In genomic region chr12:47828008-47828966, GRCh38 we compare ENCODE assay signal across 10 cellular contexts. TPM values are rescaled to one million over a fixed set of nuclear protein-coding genes. Genes with fewer than 3 reads are reported as not detected.
DNase-seq lines count a peak whose midpoint lies in the region; ATAC-seq, FAIRE-seq and TF ChIP-seq lines count a peak whose summit lies in the region.
"Had no signal": no experiment of that assay in that cellular context is flagged by ENCODE, and none has a peak within 500 bp of the region (broad histone marks: within the 10 kb centered on the region; RNA-seq: fewer than 3 reads in every experiment).

No MANE protein-coding gene starts in this region.

- H3K27ac ChIP-seq in AG04450 (ENCODE audit: low read depth, low read length) (peak overlapping the region; percentile 11), RWPE1 (peak overlapping the region; percentile 91), osteoblast (ENCODE audit: low read depth, low read length) (no peak overlapping the region), A673 (ENCODE audit: low read depth, low read length, poor library complexity, severe bottlenecking) (no peak overlapping the region)

- H3K4me2 ChIP-seq in osteoblast (ENCODE audit: insufficient read depth, low read length), result no peak overlapping the region

- H3K4me1 ChIP-seq in osteoblast (ENCODE audit: insufficient read depth, low read length), result peaks cover 15% of the 10 kb centered on the region
- H3K4me1 ChIP-seq in A673 (ENCODE audit: insufficient read depth, low read length, poor library complexity, severe bottlenecking), result peaks cover 10% of the 10 kb centered on the region
- H3K4me1 ChIP-seq: right lobe of liver had no signal

- H4K20me1 ChIP-seq in osteoblast (ENCODE audit: insufficient read depth, low read length), result no peaks in the 10 kb centered on the region

- no peak for DNase-seq in AG04450 (ENCODE audit: low read depth, low spot score)
- DNase-seq in RWPE1 (ENCODE audit: low spot score), result no peak
- peak; percentile 79 for DNase-seq in epidermal melanocyte (ENCODE audit: insufficient read length, low spot score)
- peak; percentile 77 for DNase-seq in osteoblast (ENCODE audit: insufficient read length, low spot score, missing footprints)
- no peak for DNase-seq in A673 (ENCODE audit: low spot score)
- DNase-seq in GM12892 (ENCODE audit: insufficient read length), result no peak
- no peak for DNase-seq in stimulated activated CD4-positive, alpha-beta T cell treated with anti-CD3 and anti-CD28 coated beads, Interleukin-4, amount 100 ng/mL, for 4 hours
- DNase-seq: NCI-H1048 had no signal

- no peak for TF ChIP-seq POLR2A in GM12892 (IDR thresholded peaks at IDR 0.05; ENCODE audit: low read depth, low read length)

- TF ChIP-seq CTCF in AG04450 (IDR thresholded peaks at IDR 0.05; ENCODE audit: low read depth, low read length) (no peak), RWPE1 (conservative IDR thresholded peaks at IDR 0.05; ENCODE audit: low read depth) (no peak), osteoblast (IDR thresholded peaks at IDR 0.05; ENCODE audit: extremely low read depth, low read depth, low read length) (no peak), A673 (conservative IDR thresholded peaks at IDR 0.05; ENCODE audit: low read depth, low read length) (no peak)

- H3K36me3 ChIP-seq in osteoblast (ENCODE audit: insufficient read depth, low read length) (no peaks in the 10 kb centered on the region), A673 (ENCODE audit: insufficient read depth, low read length, poor library complexity, severe bottlenecking) (no peaks in the 10 kb centered on the region)
- H3K36me3 ChIP-seq: right lobe of liver had no signal

- CTCF ChIA-PET in AG04450 (lab: Charles Lee) (interaction anchor here (1.0 to 6.3 kb wide), 6 partner anchors 10 to 121 kb away, joined by 3 to 60 read pairs (median 3); no protein-coding TSS in a partner anchor), RWPE1 (lab: Yijun Ruan, JAX) (interaction anchor here (0.6 to 1.9 kb wide), 4 partner anchors 9 to 335 kb away, joined by 3 to 11 read pairs (median 4); no protein-coding TSS in a partner anchor), A673 (lab: Charles Lee) (interaction anchor here (1.2 to 1.3 kb wide), 2 partner anchors 10 to 31 kb away, joined by 5 read pairs; no protein-coding TSS in a partner anchor)

- POLR2A ChIA-PET in AG04450 (lab: Yijun Ruan, JAX) (interaction anchor here (0.8 to 2.3 kb wide), 4 partner anchors 8 to 16 kb away, joined by 3 to 15 read pairs (median 4); no protein-coding TSS in a partner anchor), RWPE1 (lab: Yijun Ruan, JAX; ENCODE audit: low non-redundant PET) (interaction anchor here (0.6 to 2.1 kb wide), 5 partner anchors 7 to 1477 kb away, joined by 3 to 8 read pairs (median 3); no protein-coding TSS in a partner anchor), A673 (lab: Charles Lee; ENCODE audit: low non-redundant PET) (no interaction called here)

- no peaks in the 10 kb centered on the region for H3K79me2 ChIP-seq in osteoblast (ENCODE audit: insufficient read depth, low read length)

- no peak overlapping the region for H3K4me3 ChIP-seq in AG04450 (ENCODE audit: low read depth, low read length)
- H3K4me3 ChIP-seq in osteoblast (ENCODE audit: insufficient read depth, low read length), result no peak overlapping the region
- no peak overlapping the region for H3K4me3 ChIP-seq in A673 (ENCODE audit: low read depth, low read length, poor library complexity, severe bottlenecking)
- H3K4me3 ChIP-seq: right lobe of liver had no signal

- intact Hi-C loops in A673 (cut with micrococcal nuclease; ENCODE audit: unreplicated experiment), result no loop called here

- H3K27me3 ChIP-seq in AG04450 (ENCODE audit: control insufficient read depth, insufficient read depth, low read length), result no peaks in the 10 kb centered on the region
- H3K27me3 ChIP-seq in osteoblast (ENCODE audit: insufficient read depth, low read length), result no peaks in the 10 kb centered on the region
- H3K27me3 ChIP-seq in A673 (replicated peaks; ENCODE audit: insufficient read depth, low read depth, low read length, poor library complexity), result no peaks in the 10 kb centered on the region
- H3K27me3 ChIP-seq: right lobe of liver had no signal

- peak overlapping the region; percentile 76 for H2AFZ ChIP-seq in osteoblast (ENCODE audit: low read length)

- BruUV-seq in A673 (replicated peaks; lab: Mats Ljungman, UMichigan), result no TSS peak

- no peak for FAIRE-seq in GM12892 (lab: Jason Lieb, UNC)

- no peak for ATAC-seq in HG03095 (IDR thresholded peaks at IDR 0.05; ENCODE audit: unreplicated experiment)

- H3K9me3 ChIP-seq in AG04450 (ENCODE audit: control insufficient read depth, insufficient read depth, low read length) (no peaks in the 10 kb centered on the region), osteoblast (ENCODE audit: low read depth, low read length) (no peaks in the 10 kb centered on the region), A673 (ENCODE audit: low read depth, low read length, poor library complexity, severe bottlenecking) (no peaks in the 10 kb centered on the region)
- H3K9me3 ChIP-seq: right lobe of liver had no signal

RNA-seq across cellular contexts. Expression of gene HDAC7, which starts 8.6 kb away (rescaled TPM):
- 17.1 and 22.1 TPM in 2 replicates for polyA plus RNA-seq in AG04450 (2011; rRNA removed)
- polyA minus RNA-seq in AG04450 (2011; rRNA and poly(A)+ RNA removed), result 22.5 and 25.5 TPM in 2 replicates
- total RNA-seq in osteoblast (39.8 and 41.3 TPM in 2 replicates), A673 (2021) (58.9 and 63.0 TPM in 2 replicates)
- 29.1 TPM for polyA plus RNA-seq in GM12892 (2012; ENCODE audit: missing spikeins)

RNA-seq across cellular contexts. Expression of gene SLC48A1, which starts 55.2 kb away (rescaled TPM):
- polyA plus RNA-seq in AG04450 (2011; rRNA removed), result 7.8 and 9.0 TPM in 2 replicates
- polyA minus RNA-seq in AG04450 (2011; rRNA and poly(A)+ RNA removed), result 9.3 and 12.2 TPM in 2 replicates
- total RNA-seq in osteoblast (18.0 and 19.2 TPM in 2 replicates), A673 (2021) (39.3 and 39.8 TPM in 2 replicates)
- polyA plus RNA-seq in GM12892 (2012; ENCODE audit: missing spikeins), result 2.1 TPM

Comparison
In these comparisons a context has a peak if more than half of its experiments do, and no peak if none do; other contexts are left out.
1. DNase-seq: peak in epidermal melanocyte (single experiment) and osteoblast (single experiment); none in AG04450 (single experiment), RWPE1 (single experiment), A673 (single experiment), GM12892 (single experiment) and stimulated activated CD4-positive, alpha-beta T cell treated with anti-CD3 and anti-CD28 coated beads, Interleukin-4, amount 100 ng/mL, for 4 hours (0 of 2).
2. H3K27ac ChIP-seq: peak in AG04450 (single experiment) and RWPE1 (single experiment); none in osteoblast (single experiment) and A673 (single experiment).